Comparison of ENCODE assay signal across 20 cellular contexts in genomic region chr15:68023307-68024101, GRCh38. TPM values are rescaled to one million over a fixed set of nuclear protein-coding genes. Genes with fewer than 3 reads are reported as not detected.
DNase-seq lines count a peak whose midpoint lies in the region; ATAC-seq and TF ChIP-seq lines count a peak whose summit lies in the region.
"Had no signal": no experiment of that assay in that cellular context is flagged by ENCODE, and none has a peak within 500 bp of the region (broad histone marks: within the 10 kb centered on the region; RNA-seq: fewer than 3 reads in every experiment).

No MANE protein-coding gene starts in this region.

- BruUV-seq in Calu3 (replicated peaks; lab: Mats Ljungman, UMichigan), result no TSS peak

- H3K18ac ChIP-seq in trophoblast cell (ENCODE audit: low read length), result no peak overlapping the region

- no peak overlapping the region for H2BK120ac ChIP-seq in trophoblast cell (ENCODE audit: insufficient read depth, low read length, poor library complexity)

- H3K79me1 ChIP-seq in trophoblast cell (ENCODE audit: low read length), result peaks cover 10% of the 10 kb centered on the region

- no peak for TF ChIP-seq POLR2A in spleen (IDR thresholded peaks at IDR 0.05)

- no peaks in the 10 kb centered on the region for H3K36me3 Mint-ChIP-seq in Calu3 (ENCODE audit: insufficient read depth, unreplicated experiment)
- H3K36me3 Mint-ChIP-seq: CD4-positive, CD25-positive, alpha-beta regulatory T cell; CD8-positive, alpha-beta T cell had no signal

- H4K12ac ChIP-seq in trophoblast cell (ENCODE audit: low read depth, low read length), result no peak overlapping the region

- peak overlapping the region; percentile 46 for H4K91ac ChIP-seq in trophoblast cell (ENCODE audit: low read depth, low read length)

- intact Hi-C loops in Calu3 (cut with micrococcal nuclease; ENCODE audit: unreplicated experiment) (no loop called here), spleen (cut with DNase I; ENCODE audit: low total_unique reads) (no loop called here)

- H3K79me2 ChIP-seq in trophoblast cell (ENCODE audit: control insufficient read depth, insufficient read depth, low read length, poor library complexity), result no peaks in the 10 kb centered on the region

- H3K9me3 ChIP-seq in trophoblast cell (ENCODE audit: insufficient read depth, low read depth, low read length) (peaks cover 4% of the 10 kb centered on the region), spleen (no peaks in the 10 kb centered on the region)
- H3K9me3 ChIP-seq: Caco-2 had no signal

- no peak overlapping the region for H3K4me3 ChIP-seq in trophoblast cell (ENCODE audit: low read depth, low read length)
- H3K4me3 ChIP-seq in spleen, result no peak overlapping the region
- H3K4me3 ChIP-seq: GM12878, GM23338 had no signal

- peak; percentile 25 for DNase-seq in Calu3
- peak; percentile 88 to 91 for DNase-seq in trophoblast cell
- no peak for DNase-seq in spleen
- DNase-seq: C1 segment of cervical spinal cord; Caco-2; CD4-positive, CD25-positive, alpha-beta regulatory T cell; CD8-positive, alpha-beta T cell; DMS 273 treated with DMSO at 0.1 percent for 48 hours; DMS79; EL; GDM1; H9 had no signal

- H2BK5ac ChIP-seq in trophoblast cell (ENCODE audit: low read depth, low read length, poor library complexity), result peak overlapping the region; percentile 21

- no peaks in the 10 kb centered on the region for H3K9me3 Mint-ChIP-seq in Calu3 (ENCODE audit: low read depth, unreplicated experiment)
- H3K9me3 Mint-ChIP-seq: CD8-positive, alpha-beta T cell; GM23338; H9 had no signal

- H3K27me3 ChIP-seq in trophoblast cell (ENCODE audit: insufficient read depth, low read length), result no peaks in the 10 kb centered on the region
- H3K27me3 ChIP-seq in spleen (replicated peaks in 1 of 7), result no peaks in the 10 kb centered on the region

- H4K8ac ChIP-seq in trophoblast cell (ENCODE audit: low read depth, low read length), result no peak overlapping the region

- no peak overlapping the region for H3K27ac Mint-ChIP-seq in Calu3 (ENCODE audit: unreplicated experiment)
- H3K27ac Mint-ChIP-seq: CD4-positive, CD25-positive, alpha-beta regulatory T cell; CD8-positive, alpha-beta T cell; GM23338; H9 had no signal

- whole genome bisulfite sequencing in trophoblast cell (ENCODE audit: extremely low coverage, insufficient coverage, insufficient read length), result no CpG with 5 or more reads among the region's 8 CpGs
- WGBS in spleen, 5 donors, result 82 to 90% (median 85%) methylated on average over 8 of the region's 8 CpGs

- H3K4me1 Mint-ChIP-seq in Calu3 (ENCODE audit: low read depth, unreplicated experiment), result peaks cover 19% of the 10 kb centered on the region
- H3K4me1 Mint-ChIP-seq: CD4-positive, CD25-positive, alpha-beta regulatory T cell; GM23338; H9 had no signal

- H3K4me1 ChIP-seq in trophoblast cell (ENCODE audit: control insufficient read depth in 1 of 2, insufficient read depth in 2 of 2, low read length in 2 of 2) (peaks cover 16 to 23% of the 10 kb centered on the region in 2 experiments), spleen (no peaks in the 10 kb centered on the region)

- no peak overlapping the region for H3K9ac ChIP-seq in trophoblast cell (ENCODE audit: low read length)

- peak overlapping the region; percentile 26 for H2AK5ac ChIP-seq in trophoblast cell (ENCODE audit: low read length)

- H3K27me3 Mint-ChIP-seq in Calu3 (ENCODE audit: unreplicated experiment), result peaks cover 12% of the 10 kb centered on the region

- ATAC-seq in esophagus mucosa, result peak; percentile 32
- no peak for ATAC-seq in SK-N-SH treated with all-trans-retinoic acid at 6 μM for 48 hours
- no peak for ATAC-seq in HG03135 (IDR thresholded peaks at IDR 0.05; ENCODE audit: unreplicated experiment)
- ATAC-seq in GM19351 (IDR thresholded peaks at IDR 0.05; ENCODE audit: unreplicated experiment), result no peak
- ATAC-seq: CD8-positive, alpha-beta T cell; GM12878; GM23338; HCT116 had no signal

- peak overlapping the region; percentile 74 for H3K27ac ChIP-seq in C4-2B
- no peak overlapping the region for H3K27ac ChIP-seq in trophoblast cell (ENCODE audit: low read depth, low read length)
- H3K27ac ChIP-seq in spleen, result no peak overlapping the region

- no peak overlapping the region for H3K23ac ChIP-seq in trophoblast cell (ENCODE audit: low read length)

- no peak overlapping the region for H3K14ac ChIP-seq in trophoblast cell (ENCODE audit: low read length)

- H3K36me3 ChIP-seq in trophoblast cell (ENCODE audit: control insufficient read depth in 1 of 2, insufficient read depth in 2 of 2, low read length in 2 of 2), result no peaks in the 10 kb centered on the region
- H3K36me3 ChIP-seq in spleen, result no peaks in the 10 kb centered on the region

- H2BK12ac ChIP-seq in trophoblast cell (ENCODE audit: low read length), result no peak overlapping the region

- CTCF ChIA-PET in Calu3 (lab: Charles Lee), result no interaction called here

- no peak for TF ChIP-seq CTCF in C4-2B (conservative IDR thresholded peaks at IDR 0.05)
- TF ChIP-seq CTCF in Calu3 (IDR thresholded peaks at IDR 0.05; ENCODE audit: unreplicated experiment), result no peak
- TF ChIP-seq CTCF in spleen (IDR thresholded peaks at IDR 0.05 in 8 of 11, conservative IDR thresholded peaks at IDR 0.05 in 3 of 11), result no peak

- H2AFZ ChIP-seq in trophoblast cell (ENCODE audit: insufficient read depth, low read length, poor library complexity), result no peak overlapping the region
- H2AFZ ChIP-seq: GM23338 had no signal

- no peak overlapping the region for H3K4me3 Mint-ChIP-seq in Calu3 (ENCODE audit: low read depth, unreplicated experiment)
- H3K4me3 Mint-ChIP-seq: CD8-positive, alpha-beta T cell; GM23338; H9 had no signal

- no peak overlapping the region for H3K4ac ChIP-seq in trophoblast cell (ENCODE audit: low read depth, low read length)

- no peak overlapping the region for H3K4me2 ChIP-seq in trophoblast cell (ENCODE audit: low read length)
- H3K4me2 ChIP-seq: GM23338 had no signal

TF ChIP-seq in SK-N-SH treated with all-trans-retinoic acid at 6 μM for 48 hours, 23 proteins besides CTCF, POLR2A, EP300 and RAD21:
- TF ChIP-seq RARB (CRISPR knock-in tag; IDR thresholded peaks at IDR 0.05), result no peak

RNA-seq across cellular contexts. Expression of gene PIAS1, which starts 30.6 kb away (rescaled TPM):
- total RNA-seq in Calu3 (2022) (51.7 and 60.8 TPM in 2 replicates), esophagus mucosa (24.4 TPM), spleen (100 to 1,000 TPM in 1 of 7 donors, 10 to 100 TPM in 6; 57.0 to 104 (median 73.8) TPM)
- polyA plus RNA-seq in trophoblast cell (2013), result 50.5 and 52.4 TPM in 2 replicates
- 10 to 100 TPM; 12.0 to 20.2 (median 17.8) TPM for polyA plus RNA-seq in spleen
